12 cellular contexts compared by ENCODE assay signal in the genomic region with DNA sequence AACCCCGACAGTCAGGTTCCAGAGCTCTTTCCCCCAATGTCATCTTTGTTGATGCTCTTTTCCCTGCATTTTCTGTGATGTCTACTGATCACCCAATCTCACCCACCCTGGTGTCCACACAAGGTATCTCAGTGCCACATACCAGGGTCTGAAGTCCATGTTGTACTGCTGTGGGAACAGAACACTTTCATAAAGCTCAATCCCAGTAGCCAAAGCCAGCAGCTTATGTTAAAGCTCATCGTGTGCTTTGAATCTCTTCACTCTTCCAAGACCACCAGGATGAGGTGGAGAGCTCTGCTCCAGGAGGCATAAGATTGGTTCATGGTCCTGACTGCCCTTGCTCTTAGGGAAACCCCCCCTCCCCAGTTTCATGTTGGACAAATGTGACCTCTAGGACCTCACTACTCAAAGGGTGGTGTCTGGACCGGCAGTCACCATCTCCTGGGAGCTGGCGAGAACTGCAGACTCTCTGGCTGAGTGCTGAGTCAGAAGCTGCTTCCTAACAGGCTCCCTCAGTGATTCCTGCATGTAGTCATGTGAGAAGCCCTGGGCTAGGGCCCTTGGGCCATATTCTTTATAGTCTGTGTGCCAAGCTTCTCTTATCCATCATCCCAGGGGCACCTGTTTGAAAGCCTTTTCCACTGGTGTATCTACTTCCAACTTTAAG. TPM values are rescaled to one million over a fixed set of nuclear protein-coding genes. Genes with fewer than 3 reads are reported as not detected.
DNase-seq lines count a peak whose midpoint lies in the region; ATAC-seq and TF ChIP-seq lines count a peak whose summit lies in the region.
"Had no signal": no experiment of that assay in that cellular context is flagged by ENCODE, and none has a peak within 500 bp of the region (broad histone marks: within the 10 kb centered on the region; RNA-seq: fewer than 3 reads in every experiment).

No MANE protein-coding gene starts in this region.

- DNase-seq in Caki2 (ENCODE audit: low read depth) (peak; percentile 19), Panc1 (ENCODE audit: low read depth, low spot score) (no peak), esophagus squamous epithelium (lab: John Stamatoyannopoulos, UW) (no peak), prostate gland (ENCODE audit: low spot score) (no peak), NCI-H146 (lab: John Stamatoyannopoulos, UW) (no peak)
- no peak for DNase-seq in activated T-cell treated with anti-CD3 and anti-CD28 coated beads, Interleukin-2, amount 50 U/mL, for 24 hours
- DNase-seq: activated CD4-positive, alpha-beta T cell treated with anti-CD3 and anti-CD28 coated beads for 4 hours; NCI-H187 treated with DMSO at 0.1 percent for 48 hours had no signal

- TF ChIP-seq POLR2A in esophagus squamous epithelium (IDR thresholded peaks at IDR 0.05) (no peak), prostate gland (IDR thresholded peaks at IDR 0.05) (no peak)

- H3K4me3 Mint-ChIP-seq in activated T-cell treated with anti-CD3 and anti-CD28 coated beads, Interleukin-2, amount 50 U/mL, for 24 hours = no peak overlapping the region
- H3K4me3 Mint-ChIP-seq: neural progenitor cell; stimulated activated memory B cell treated with anti-CD40 and anti-IgM and Interleukin-4, amounts not matched to agents 10 μg/mL and 1 μg/mL and 100 μg/mL, for 72 hours had no signal

- H3K27ac Mint-ChIP-seq in activated T-cell treated with anti-CD3 and anti-CD28 coated beads, Interleukin-2, amount 50 U/mL, for 24 hours = no peak overlapping the region
- H3K27ac Mint-ChIP-seq: neural progenitor cell; stimulated activated memory B cell treated with anti-CD40 and anti-IgM and Interleukin-4, amounts not matched to agents 10 μg/mL and 1 μg/mL and 100 μg/mL, for 72 hours had no signal

- BruUV-seq in Panc1 (replicated peaks; lab: Mats Ljungman, UMichigan) = no TSS peak

- ATAC-seq in Panc1 = peak; percentile 51; the same call in 1 of the 2 replicates
- no peak for ATAC-seq in GM18909 (IDR thresholded peaks at IDR 0.05; ENCODE audit: poor library complexity, unreplicated experiment)
- ATAC-seq in HG03565 (IDR thresholded peaks at IDR 0.05; ENCODE audit: unreplicated experiment) = no peak
- ATAC-seq: stimulated activated memory B cell treated with anti-CD40 and anti-IgM and Interleukin-4, amounts not matched to agents 10 μg/mL and 1 μg/mL and 100 μg/mL, for 72 hours had no signal

- H3K36me3 ChIP-seq in Panc1 (ENCODE audit: control insufficient read depth, insufficient read depth, low read length) (peaks cover 11% of the 10 kb centered on the region), esophagus squamous epithelium (peaks cover 0 to 28% (median 0%) of the 10 kb centered on the region in 3 donors), prostate gland (no peaks in the 10 kb centered on the region)
- H3K36me3 ChIP-seq: neural progenitor cell had no signal

- no peak overlapping the region; the same call in 1 of the 2 replicates for H3K27ac ChIP-seq in Panc1 (ENCODE audit: low read length)
- H3K27ac ChIP-seq in esophagus squamous epithelium = peak overlapping the region; percentile 50 to 77 (median 64)
- peak overlapping the region; percentile 38 to 60 for H3K27ac ChIP-seq in prostate gland
- H3K27ac ChIP-seq: neural progenitor cell had no signal

- no peaks in the 10 kb centered on the region for H3K9me3 Mint-ChIP-seq in activated T-cell treated with anti-CD3 and anti-CD28 coated beads, Interleukin-2, amount 50 U/mL, for 24 hours
- H3K9me3 Mint-ChIP-seq: neural progenitor cell had no signal

- no peak overlapping the region for H3K4me3 ChIP-seq in Panc1 (ENCODE audit: low read depth in 2 of 2, low read length in 2 of 2)
- no peak overlapping the region for H3K4me3 ChIP-seq in esophagus squamous epithelium
- H3K4me3 ChIP-seq in prostate gland = no peak overlapping the region
- H3K4me3 ChIP-seq: neural progenitor cell had no signal

- H3K9me3 ChIP-seq in Panc1 (ENCODE audit: control insufficient read depth, insufficient read depth, low read depth, low read length) = no peaks in the 10 kb centered on the region
- no peaks in the 10 kb centered on the region for H3K9me3 ChIP-seq in esophagus squamous epithelium
- no peaks in the 10 kb centered on the region for H3K9me3 ChIP-seq in prostate gland

- CTCF ChIA-PET in Panc1 (lab: Charles Lee) = interaction anchor here (1.5 to 2.1 kb wide), 2 partner anchors 87 to 165 kb away, joined by 5 to 6 read pairs; no protein-coding TSS in a partner anchor

- 42 to 85% methylated on average over 2 to 4 of the region's 4 CpGs for WGBS in esophagus squamous epithelium, 2 donors
- 60% methylated on average over 4 of the region's 4 CpGs for WGBS in prostate gland

- no peak for TF ChIP-seq CTCF in Panc1 (IDR thresholded peaks at IDR 0.05)
- TF ChIP-seq CTCF in esophagus squamous epithelium (IDR thresholded peaks at IDR 0.05) = no peak
- TF ChIP-seq CTCF in prostate gland (IDR thresholded peaks at IDR 0.05) = no peak

- peaks cover 5% of the 10 kb centered on the region for H3K4me1 Mint-ChIP-seq in activated T-cell treated with anti-CD3 and anti-CD28 coated beads, Interleukin-2, amount 50 U/mL, for 24 hours (ENCODE audit: low read depth)

- peaks cover 81% of the 10 kb centered on the region for H3K36me3 Mint-ChIP-seq in activated T-cell treated with anti-CD3 and anti-CD28 coated beads, Interleukin-2, amount 50 U/mL, for 24 hours (ENCODE audit: low read depth)

- H3K27me3 ChIP-seq in Panc1 (ENCODE audit: control insufficient read depth, insufficient read depth, low read length) (no peaks in the 10 kb centered on the region), esophagus squamous epithelium (no peaks in the 10 kb centered on the region), prostate gland (replicated peaks; ENCODE audit: insufficient read depth) (no peaks in the 10 kb centered on the region)

- H3K4me1 ChIP-seq in Panc1 (ENCODE audit: control insufficient read depth, insufficient read depth, low read length) (peaks cover 3% of the 10 kb centered on the region; the same call in 1 of the 2 replicates), esophagus squamous epithelium (peaks cover 19 to 62% (median 21%) of the 10 kb centered on the region in 3 donors), prostate gland (replicated peaks) (no peaks in the 10 kb centered on the region)

- H3K27me3 Mint-ChIP-seq in activated T-cell treated with anti-CD3 and anti-CD28 coated beads, Interleukin-2, amount 50 U/mL, for 24 hours = no peaks in the 10 kb centered on the region
- H3K27me3 Mint-ChIP-seq: stimulated activated memory B cell treated with anti-CD40 and anti-IgM and Interleukin-4, amounts not matched to agents 10 μg/mL and 1 μg/mL and 100 μg/mL, for 72 hours had no signal

- in situ Hi-C loops in Caki2 (cut with HindIII; ENCODE audit: low pct_unique_long_range_greater_than_20kb, low sequenced_read_pairs) = no loop called here
- in situ Hi-C loops in Panc1 (cut with HindIII; ENCODE audit: low pct_unique_long_range_greater_than_20kb, low sequenced_read_pairs) = no loop called here

- POLR2A ChIA-PET in Panc1 (lab: Charles Lee) = no interaction called here

- intact Hi-C loops in Panc1 (cut with micrococcal nuclease; ENCODE audit: unreplicated experiment) = no loop called here
- intact Hi-C loops in esophagus squamous epithelium (cut with DNase I) = no loop called here
- intact Hi-C loops in prostate gland (cut with DNase I) = no loop called here

RNA-seq across cellular contexts. Expression of a gene that starts 13.4 kb away (rescaled TPM):
- not detected in 2 replicates for total RNA-seq in Caki2 (2014; rRNA removed; shearing (Covaris generic); ENCODE audit: low replicate concordance)
- total RNA-seq in Panc1 (2021; ENCODE audit: unreplicated experiment) (0.44 TPM), esophagus squamous epithelium (1 to 10 TPM; 1.2 to 2.5 (median 1.5) TPM), prostate gland (10 to 100 TPM in 1 of 2 donors, 1 to 10 TPM in 1; 3.9 to 64.5 TPM)
- 1.5 TPM for polyA plus RNA-seq in Panc1 (2012; ENCODE audit: insufficient read length)

RNA-seq across cellular contexts. Expression of a gene that starts 22.0 kb away (rescaled TPM):
- total RNA-seq in Caki2 (2014; rRNA removed; shearing (Covaris generic); ENCODE audit: low replicate concordance) = 47.4 and 76.1 TPM in 2 replicates
- total RNA-seq in Panc1 (2021; ENCODE audit: unreplicated experiment) (44.1 TPM), esophagus squamous epithelium (10 to 100 TPM; 13.4 to 35.4 (median 28.7) TPM), prostate gland (10 to 100 TPM; 18.7 to 35.9 TPM)
- 34.5 TPM for polyA plus RNA-seq in Panc1 (2012; ENCODE audit: insufficient read length)

RNA-seq across cellular contexts. Expression of a gene that starts 33.1 kb away (rescaled TPM):
- 23.9 and 25.0 TPM in 2 replicates for total RNA-seq in Caki2 (2014; rRNA removed; shearing (Covaris generic); ENCODE audit: low replicate concordance)
- total RNA-seq in Panc1 (2021; ENCODE audit: unreplicated experiment) (59.2 TPM), esophagus squamous epithelium (10 to 100 TPM; 18.6 to 34.9 (median 23.1) TPM), prostate gland (10 to 100 TPM; 54.9 to 96.9 TPM)
- 32.3 TPM for polyA plus RNA-seq in Panc1 (2012; ENCODE audit: insufficient read length)
